3 cellular contexts compared by ENCODE assay signal in genomic region chr1:24161270-24161669, GRCh38.
TF ChIP-seq lines count a peak whose summit lies in the region.

No MANE protein-coding gene starts in this region.

TF ChIP-seq in SK-N-SH treated with all-trans-retinoic acid at 6 μM for 48 hours, 23 proteins besides CTCF, POLR2A, EP300 and RAD21:
- TF ChIP-seq ISL1 (CRISPR knock-in tag; IDR thresholded peaks at IDR 0.05) (no peak), ZC3H10 (CRISPR knock-in tag; IDR thresholded peaks at IDR 0.05) (no peak), ZNF70 (CRISPR knock-in tag; IDR thresholded peaks at IDR 0.05) (no peak), CSDC2 (CRISPR knock-in tag; IDR thresholded peaks at IDR 0.05) (no peak)
TF ChIP-seq in SK-N-SH treated with all-trans-retinoic acid at 6 μM for 48 hours: peak in this region for 0.

TF ChIP-seq in SK-N-SH, 30 proteins besides CTCF, POLR2A, EP300 and RAD21:
- no peak for TF ChIP-seq NRF1 (IDR thresholded peaks at IDR 0.05; ENCODE audit: low read depth, low read length)
- TF ChIP-seq NFIC (IDR thresholded peaks at IDR 0.05; ENCODE audit: borderline replicate concordance) = no peak
- no peak for TF ChIP-seq ZBTB33 (IDR thresholded peaks at IDR 0.05; ENCODE audit: borderline replicate concordance, low read depth)
- no peak for TF ChIP-seq SIN3A (IDR thresholded peaks at IDR 0.05; ENCODE audit: borderline replicate concordance, low read depth, low read length)
- TF ChIP-seq FOXJ3 (CRISPR knock-in tag; IDR thresholded peaks at IDR 0.05) = no peak
- no peak for TF ChIP-seq TAF1 (IDR thresholded peaks at IDR 0.05; ENCODE audit: borderline replicate concordance, low read depth, low read length)
- TF ChIP-seq RXRA (IDR thresholded peaks at IDR 0.05; ENCODE audit: borderline replicate concordance, low read depth) = no peak
- TF ChIP-seq MAX (IDR thresholded peaks at IDR 0.05; ENCODE audit: low read depth) = no peak
- TF ChIP-seq FOXM1 (IDR thresholded peaks at IDR 0.05; ENCODE audit: low read depth) = no peak
- no peak for TF ChIP-seq MEF2A (IDR thresholded peaks at IDR 0.05; ENCODE audit: borderline replicate concordance, low read depth)
- TF ChIP-seq JUND (IDR thresholded peaks at IDR 0.05) = no peak
- no peak for TF ChIP-seq TCF12 (IDR thresholded peaks at IDR 0.05)
- no peak for TF ChIP-seq REST (IDR thresholded peaks at IDR 0.05; ENCODE audit: low read depth, low read length)

TF ChIP-seq in K562, 482 proteins besides CTCF, POLR2A, EP300 and RAD21:
- TF ChIP-seq NR1H2 (CRISPR knock-in tag; IDR thresholded peaks at IDR 0.05) (no peak), CBFB (CRISPR knock-in tag; IDR thresholded peaks at IDR 0.05) (no peak), ZFP36 (IDR thresholded peaks at IDR 0.05; ENCODE audit: low read depth, low read length, partially characterized antibody) (peak; percentile 57), IFI16 (CRISPR knock-in tag; IDR thresholded peaks at IDR 0.05) (no peak)
TF ChIP-seq in K562: peak in this region for 1.
